ENCODE assay signal across 8 cellular contexts in genomic region chr9:28073278-28073677, GRCh38.
A peak's percentile ranks its signal among the peaks of the same experiment; 100 is the strongest.
DNase-seq lines count a peak whose midpoint lies in the region; ATAC-seq and TF ChIP-seq lines count a peak whose summit lies in the region.

No MANE protein-coding gene starts in this region.

- H3K36me3 ChIP-seq in mesenchymal stem cell (ENCODE audit: control insufficient read depth in 1 of 2, insufficient read depth in 2 of 2, low read depth in 1 of 2, low read length in 2 of 2) (no peaks in the 10 kb centered on the region), gastrocnemius medialis (no peaks in the 10 kb centered on the region)

- intact Hi-C loops in activated CD8-positive, alpha-beta T cell treated with anti-CD3 and anti-CD28 coated beads for 36 hours (cut with micrococcal nuclease), result loop anchor here (5.0 kb wide), 1 partner anchor 346 kb away; no protein-coding TSS in a partner anchor
- intact Hi-C loops in gastrocnemius medialis (cut with DNase I; ENCODE audit: low total_unique reads), result no loop called here

- H2BK5ac ChIP-seq in mesenchymal stem cell (ENCODE audit: low read depth, low read length, poor library complexity, severe bottlenecking), result no peak overlapping the region

- no peak overlapping the region for H3K4ac ChIP-seq in mesenchymal stem cell (ENCODE audit: low read depth in 1 of 2, low read length in 2 of 2)

- TF ChIP-seq CTCF in activated CD8-positive, alpha-beta T cell treated with anti-CD3 and anti-CD28 coated beads for 36 hours (IDR thresholded peaks at IDR 0.05), result no peak
- TF ChIP-seq CTCF in gastrocnemius medialis (IDR thresholded peaks at IDR 0.05 in 4 of 5, conservative IDR thresholded peaks at IDR 0.05 in 1 of 5), result peak in 1 of 5 experiments; percentile 10

- H3K14ac ChIP-seq in mesenchymal stem cell (ENCODE audit: low read length in 2 of 2), result no peak overlapping the region

- H3K9ac ChIP-seq in mesenchymal stem cell (ENCODE audit: low read length), result no peak overlapping the region

- H3K79me1 ChIP-seq in mesenchymal stem cell (replicated peaks; ENCODE audit: low read length, poor library complexity, severe bottlenecking), result no peaks in the 10 kb centered on the region

- H3K4me1 ChIP-seq in mesenchymal stem cell (ENCODE audit: control insufficient read depth, insufficient read depth, low read depth, low read length), result no peaks in the 10 kb centered on the region
- H3K4me1 ChIP-seq in gastrocnemius medialis, result no peaks in the 10 kb centered on the region

- WGBS in mesenchymal stem cell, result 30% methylated on average over 1 of the region's 1 CpG

- H3K4me2 ChIP-seq in mesenchymal stem cell (ENCODE audit: low read length, poor library complexity, severe bottlenecking), result no peak overlapping the region

- H4K8ac ChIP-seq in mesenchymal stem cell (ENCODE audit: low read length), result no peak overlapping the region

- CTCF ChIA-PET in activated CD8-positive, alpha-beta T cell treated with anti-CD3 and anti-CD28 coated beads for 36 hours (lab: Charles Lee), result interaction anchor here (1.4 to 2.0 kb wide), 2 partner anchors 11 to 346 kb away, joined by 4 to 5 read pairs; no protein-coding TSS in a partner anchor
- CTCF ChIA-PET in activated CD8-positive, alpha-beta T cell treated with anti-CD3 and anti-CD28 coated beads, Interleukin-2, amount 10 ng/mL, durations not matched to agents 7 days and 5 days (lab: Charles Lee), result interaction anchor here (0.7 kb wide), 1 partner anchor 109 kb away, joined by 3 read pairs; no protein-coding TSS in a partner anchor

- H3K27me3 ChIP-seq in mesenchymal stem cell (ENCODE audit: control insufficient read depth in 1 of 2, insufficient read depth in 1 of 2, low read length in 2 of 2) (no peaks in the 10 kb centered on the region), gastrocnemius medialis (no peaks in the 10 kb centered on the region)

- no peak overlapping the region for H3K27ac Mint-ChIP-seq in activated CD8-positive, alpha-beta T cell treated with anti-CD3 and anti-CD28 coated beads for 36 hours
- H3K27ac Mint-ChIP-seq in activated CD8-positive, alpha-beta T cell treated with anti-CD3 and anti-CD28 coated beads, Interleukin-2, amount 10 ng/mL, durations not matched to agents 7 days and 5 days, result no peak overlapping the region

- DNase-seq in activated CD8-positive, alpha-beta T cell treated with anti-CD3 and anti-CD28 coated beads for 36 hours, result peak; percentile 5
- DNase-seq in activated CD8-positive, alpha-beta T cell treated with anti-CD3 and anti-CD28 coated beads, Interleukin-2, amount 10 ng/mL, durations not matched to agents 7 days and 5 days, result no peak
- DNase-seq in NCI-H1092 treated with DMSO at 0.1 percent for 48 hours (lab: John Stamatoyannopoulos, UW) (peak; percentile 59), T47D (ENCODE audit: low read depth in 1 of 2, low spot score in 1 of 2) (peak; percentile 7 to 70), mesenchymal stem cell (peak; percentile 72), gastrocnemius medialis (no peak), GDM1 (lab: John Stamatoyannopoulos, UW) (no peak)

- ATAC-seq in activated CD8-positive, alpha-beta T cell treated with anti-CD3 and anti-CD28 coated beads for 36 hours, result no peak
- ATAC-seq in activated CD8-positive, alpha-beta T cell treated with anti-CD3 and anti-CD28 coated beads, Interleukin-2, amount 10 ng/mL, durations not matched to agents 7 days and 5 days, result no peak
- ATAC-seq in gastrocnemius medialis (no peak), GM18498 (IDR thresholded peaks at IDR 0.05; ENCODE audit: unreplicated experiment) (no peak)

- H3K36me3 Mint-ChIP-seq in activated CD8-positive, alpha-beta T cell treated with anti-CD3 and anti-CD28 coated beads for 36 hours (ENCODE audit: low read depth), result no peaks in the 10 kb centered on the region
- no peaks in the 10 kb centered on the region for H3K36me3 Mint-ChIP-seq in activated CD8-positive, alpha-beta T cell treated with anti-CD3 and anti-CD28 coated beads, Interleukin-2, amount 10 ng/mL, durations not matched to agents 7 days and 5 days (ENCODE audit: low read depth)

- no peak overlapping the region for H2AK5ac ChIP-seq in mesenchymal stem cell (ENCODE audit: low read length, severe bottlenecking)

- no peak overlapping the region for H4K91ac ChIP-seq in mesenchymal stem cell (ENCODE audit: low read length)

- POLR2A ChIA-PET in activated CD8-positive, alpha-beta T cell treated with anti-CD3 and anti-CD28 coated beads for 36 hours (lab: Charles Lee), result interaction anchor here (1.0 kb wide), 1 partner anchor 346 kb away, joined by 3 read pairs; no protein-coding TSS in a partner anchor
- POLR2A ChIA-PET in activated CD8-positive, alpha-beta T cell treated with anti-CD3 and anti-CD28 coated beads, Interleukin-2, amount 10 ng/mL, durations not matched to agents 7 days and 5 days (lab: Charles Lee), result no interaction called here

- H3K9me3 ChIP-seq in mesenchymal stem cell (ENCODE audit: control insufficient read depth, low read length) (no peaks in the 10 kb centered on the region), gastrocnemius medialis (no peaks in the 10 kb centered on the region)

- no peak overlapping the region for H3K18ac ChIP-seq in mesenchymal stem cell (ENCODE audit: low read depth in 1 of 2, low read length in 2 of 2)

- H2BK12ac ChIP-seq in mesenchymal stem cell (ENCODE audit: low read length in 2 of 2), result no peak overlapping the region

- no peaks in the 10 kb centered on the region for H3K27me3 Mint-ChIP-seq in activated CD8-positive, alpha-beta T cell treated with anti-CD3 and anti-CD28 coated beads for 36 hours
- H3K27me3 Mint-ChIP-seq in activated CD8-positive, alpha-beta T cell treated with anti-CD3 and anti-CD28 coated beads, Interleukin-2, amount 10 ng/mL, durations not matched to agents 7 days and 5 days (ENCODE audit: low read depth), result no peaks in the 10 kb centered on the region

- H3K4me1 Mint-ChIP-seq in activated CD8-positive, alpha-beta T cell treated with anti-CD3 and anti-CD28 coated beads for 36 hours (ENCODE audit: low read depth), result no peaks in the 10 kb centered on the region
- no peaks in the 10 kb centered on the region for H3K4me1 Mint-ChIP-seq in activated CD8-positive, alpha-beta T cell treated with anti-CD3 and anti-CD28 coated beads, Interleukin-2, amount 10 ng/mL, durations not matched to agents 7 days and 5 days (ENCODE audit: low read depth)

- H2BK15ac ChIP-seq in mesenchymal stem cell (ENCODE audit: low read depth, poor library complexity, severe bottlenecking), result no peak overlapping the region

- H3K27ac ChIP-seq in mesenchymal stem cell (ENCODE audit: low read length, poor library complexity, severe bottlenecking) (no peak overlapping the region), gastrocnemius medialis (no peak overlapping the region)

- H3K4me3 Mint-ChIP-seq in activated CD8-positive, alpha-beta T cell treated with anti-CD3 and anti-CD28 coated beads for 36 hours, result no peak overlapping the region
- no peak overlapping the region for H3K4me3 Mint-ChIP-seq in activated CD8-positive, alpha-beta T cell treated with anti-CD3 and anti-CD28 coated beads, Interleukin-2, amount 10 ng/mL, durations not matched to agents 7 days and 5 days

- H3K9me3 Mint-ChIP-seq in activated CD8-positive, alpha-beta T cell treated with anti-CD3 and anti-CD28 coated beads for 36 hours, result no peaks in the 10 kb centered on the region
- no peaks in the 10 kb centered on the region for H3K9me3 Mint-ChIP-seq in activated CD8-positive, alpha-beta T cell treated with anti-CD3 and anti-CD28 coated beads, Interleukin-2, amount 10 ng/mL, durations not matched to agents 7 days and 5 days (ENCODE audit: insufficient read depth)

- no peak overlapping the region for H3K23ac ChIP-seq in mesenchymal stem cell (ENCODE audit: low read length in 2 of 2)

- TF ChIP-seq POLR2A in gastrocnemius medialis (IDR thresholded peaks at IDR 0.05), result no peak

- no peak overlapping the region for H2AFZ ChIP-seq in mesenchymal stem cell (ENCODE audit: low read depth, low read length)

- H3K4me3 ChIP-seq in mesenchymal stem cell (ENCODE audit: insufficient read depth in 1 of 2, low read depth in 1 of 2, low read length in 2 of 2) (no peak overlapping the region), gastrocnemius medialis (no peak overlapping the region)

- in situ Hi-C loops in T47D (cut with HindIII; ENCODE audit: low pct_unique_long_range_greater_than_20kb, low sequenced_read_pairs), result no loop called here
- in situ Hi-C loops in gastrocnemius medialis (cut with MboI; ENCODE audit: low sequenced_read_pairs in 4 of 4), result loop anchor here in 1 of 4 donors (25.0 kb wide), 1 partner anchor 361 kb away; no protein-coding TSS in a partner anchor

- no peak overlapping the region for H2BK120ac ChIP-seq in mesenchymal stem cell (ENCODE audit: low read depth, low read length)

Comparison
In these comparisons a context has a peak if more than half of its experiments do, and no peak if none do; other contexts are left out.
1. DNase-seq: peak in activated CD8-positive, alpha-beta T cell treated with anti-CD3 and anti-CD28 coated beads for 36 hours (single experiment), NCI-H1092 treated with DMSO at 0.1 percent for 48 hours (single experiment), T47D (2 of 2) and mesenchymal stem cell (single experiment); none in activated CD8-positive, alpha-beta T cell treated with anti-CD3 and anti-CD28 coated beads, Interleukin-2, amount 10 ng/mL, durations not matched to agents 7 days and 5 days (single experiment), gastrocnemius medialis (0 of 2) and GDM1 (single experiment).